Comparison of ENCODE assay signal across 8 cellular contexts in the genomic region with DNA sequence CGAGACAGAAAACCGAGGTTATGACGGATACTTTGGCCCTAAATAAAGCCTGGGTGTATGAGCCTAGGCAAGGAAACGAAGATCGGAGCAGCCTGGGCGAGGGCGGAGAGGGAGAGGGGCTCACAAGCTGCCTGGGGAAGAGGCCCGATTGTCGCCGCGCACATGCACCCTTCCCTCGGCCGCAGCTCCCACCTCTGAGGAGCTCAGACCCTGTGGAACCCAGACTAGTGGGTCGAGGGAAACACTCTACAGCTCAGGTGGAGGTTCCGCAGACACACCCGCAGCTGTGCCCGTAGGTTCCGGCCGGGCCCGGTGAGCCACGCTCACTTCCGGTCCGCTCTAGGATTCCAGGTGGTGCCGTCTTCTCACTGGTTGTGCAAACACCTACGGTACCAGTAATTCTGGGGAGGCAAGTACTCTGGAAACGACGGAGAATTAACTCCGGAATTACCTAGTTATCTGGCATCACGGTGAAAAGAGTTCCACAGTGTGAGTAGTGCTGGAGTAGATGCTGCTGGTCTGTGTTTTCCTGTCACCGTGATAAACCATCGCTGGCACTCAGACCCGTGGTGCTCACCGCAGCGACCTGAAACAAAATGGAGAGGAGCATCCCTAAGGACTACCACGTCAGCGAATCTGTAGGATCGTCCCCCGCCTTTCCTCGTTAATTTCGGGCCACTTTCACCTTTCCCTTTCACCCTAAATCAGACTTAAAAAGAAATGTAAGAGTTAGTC.
DNase-seq lines count a peak whose midpoint lies in the region; ATAC-seq, FAIRE-seq and TF ChIP-seq lines count a peak whose summit lies in the region.

No MANE protein-coding gene starts in this region.

- H3K4me1 ChIP-seq in PC-3 (ENCODE audit: insufficient read depth, low read length) (peaks cover 24% of the 10 kb centered on the region), pancreas (peaks cover 0 to 19% (median 4%) of the 10 kb centered on the region in 3 donors), upper lobe of left lung (peaks cover 0 to 9% (median 0%) of the 10 kb centered on the region in 4 donors)

- DNase-seq in AG08395 (ENCODE audit: low spot score) (peak; percentile 14), PC-3 (peak; percentile 85), glomerular visceral epithelial cell (ENCODE audit: extremely low spot score) (peak; percentile 81), pancreas (peak; percentile 78 to 94 (median 86)), upper lobe of left lung (peak; percentile 85 to 91)
- peak; percentile 34 for DNase-seq in activated T-helper 9 cell treated with anti-CD3 and anti-CD28 coated beads, Interleukin-2, amount 50 U/mL, for 16 hours (ENCODE audit: low read depth)

- intact Hi-C loops in PC-3 (cut with micrococcal nuclease) (loop anchor here (2.0 to 10.0 kb wide), 5 partner anchors 44 to 452 kb away; partner anchors contain the start of genes ZSCAN12 and ZSCAN23), pancreas (cut with DNase I) (no loop called here)

- no peaks in the 10 kb centered on the region for H4K20me1 ChIP-seq in PC-3 (ENCODE audit: low read length)

- no peak for TF ChIP-seq EP300 in upper lobe of left lung (IDR thresholded peaks at IDR 0.05)

- peak overlapping the region; percentile 97 for H3K4me2 ChIP-seq in PC-3 (ENCODE audit: low read length)

- H3K27me3 ChIP-seq in PC-3 (ENCODE audit: low read length) = no peaks in the 10 kb centered on the region
- peaks cover 0 to 7% (median 0%) of the 10 kb centered on the region in 4 donors for H3K27me3 ChIP-seq in pancreas
- peaks cover 0 to 5% (median 2%) of the 10 kb centered on the region in 4 donors for H3K27me3 ChIP-seq in upper lobe of left lung

- peak overlapping the region; percentile 33 for H3K27ac ChIP-seq in PC-3 (ENCODE audit: low read length)
- peak overlapping the region; percentile 0 to 50 (median 34) for H3K27ac ChIP-seq in pancreas
- peak overlapping the region in 3 of 4 donors; percentile 19 to 68 (median 50) for H3K27ac ChIP-seq in upper lobe of left lung

- TF ChIP-seq POLR2A in GM19193 (IDR thresholded peaks at IDR 0.05; ENCODE audit: extremely low read depth, insufficient read depth, insufficient read length) (peak; percentile 66), upper lobe of left lung (IDR thresholded peaks at IDR 0.05) (peak in 1 of 4 donors; percentile 65)

- POLR2A ChIA-PET in PC-3 (lab: Charles Lee; ENCODE audit: unreplicated experiment) = interaction anchor here (0.6 to 0.7 kb wide), 2 partner anchors 9 to 73 kb away, joined by 3 to 5 read pairs; no protein-coding TSS in a partner anchor

- CTCF ChIA-PET in PC-3 (lab: Charles Lee) = interaction anchor here (1.9 kb wide), 1 partner anchor 45 kb away, joined by 5 read pairs; no protein-coding TSS in a partner anchor

- FAIRE-seq in pancreas (lab: Jason Lieb, UNC) = no peak

- 0% methylated on average over 40 of the region's 40 CpGs for WGBS in pancreas, 2 donors
- 2 to 5% methylated on average over 23 to 40 of the region's 40 CpGs for WGBS in upper lobe of left lung, 2 donors

- no peaks in the 10 kb centered on the region for H3K9me2 ChIP-seq in PC-3 (replicated peaks; ENCODE audit: low read length)

- TSS peak; percentile 89 for BruUV-seq in PC-3 (replicated peaks; lab: Mats Ljungman, UMichigan)

- H3F3A ChIP-seq in PC-3 (ENCODE audit: low read length, unreplicated experiment) = no peaks in the 10 kb centered on the region

- peaks cover 24% of the 10 kb centered on the region for H3K79me2 ChIP-seq in PC-3 (ENCODE audit: low read length)

- TF ChIP-seq CTCF in PC-3 (conservative IDR thresholded peaks at IDR 0.05; ENCODE audit: low read depth, low read length) (no peak), pancreas (IDR thresholded peaks at IDR 0.05) (no peak), upper lobe of left lung (IDR thresholded peaks at IDR 0.05) (no peak)

- ATAC-seq in HG03442 (IDR thresholded peaks at IDR 0.05; ENCODE audit: unreplicated experiment) = peak; percentile 89
- peak; percentile 98 for ATAC-seq in PC-3
- ATAC-seq in pancreas = peak; percentile 98 to 100 (median 99)
- peak; percentile 80 to 93 for ATAC-seq in upper lobe of left lung (ENCODE audit: low FRiP score in 2 of 2)

- H3K9me3 ChIP-seq in PC-3 (ENCODE audit: low read length) (no peaks in the 10 kb centered on the region), pancreas (no peaks in the 10 kb centered on the region), upper lobe of left lung (no peaks in the 10 kb centered on the region)

- peak overlapping the region; percentile 89 for H3K4me3 ChIP-seq in PC-3 (ENCODE audit: low read length)
- H3K4me3 ChIP-seq in pancreas = peak overlapping the region; percentile 47 to 61 (median 56)
- peak overlapping the region; percentile 38 to 58 (median 48) for H3K4me3 ChIP-seq in upper lobe of left lung

- H3K36me3 ChIP-seq in PC-3 (ENCODE audit: low read depth, low read length) (no peaks in the 10 kb centered on the region), pancreas (no peaks in the 10 kb centered on the region), upper lobe of left lung (no peaks in the 10 kb centered on the region)

- H3K9ac ChIP-seq in PC-3 (ENCODE audit: low read length) = peak overlapping the region; percentile 83

- peak overlapping the region; percentile 99 for H2AFZ ChIP-seq in PC-3 (ENCODE audit: low read length)

Comparison
In these comparisons a context has a peak if more than half of its experiments do, and no peak if none do; other contexts are left out.
1. Peak in every context shown above with its lines: DNase-seq, ATAC-seq, H3K4me3 ChIP-seq and H3K27ac ChIP-seq.
2. DNase-seq: peak in every context shown above with its lines; median percentile 88 in upper lobe of left lung; 86 in pancreas; 85 in PC-3; 81 in glomerular visceral epithelial cell; 34 in activated T-helper 9 cell treated with anti-CD3 and anti-CD28 coated beads, Interleukin-2, amount 50 U/mL, for 16 hours; 14 in AG08395.